Comparison of ENCODE assay signal across 8 cellular contexts in the genomic region with DNA sequence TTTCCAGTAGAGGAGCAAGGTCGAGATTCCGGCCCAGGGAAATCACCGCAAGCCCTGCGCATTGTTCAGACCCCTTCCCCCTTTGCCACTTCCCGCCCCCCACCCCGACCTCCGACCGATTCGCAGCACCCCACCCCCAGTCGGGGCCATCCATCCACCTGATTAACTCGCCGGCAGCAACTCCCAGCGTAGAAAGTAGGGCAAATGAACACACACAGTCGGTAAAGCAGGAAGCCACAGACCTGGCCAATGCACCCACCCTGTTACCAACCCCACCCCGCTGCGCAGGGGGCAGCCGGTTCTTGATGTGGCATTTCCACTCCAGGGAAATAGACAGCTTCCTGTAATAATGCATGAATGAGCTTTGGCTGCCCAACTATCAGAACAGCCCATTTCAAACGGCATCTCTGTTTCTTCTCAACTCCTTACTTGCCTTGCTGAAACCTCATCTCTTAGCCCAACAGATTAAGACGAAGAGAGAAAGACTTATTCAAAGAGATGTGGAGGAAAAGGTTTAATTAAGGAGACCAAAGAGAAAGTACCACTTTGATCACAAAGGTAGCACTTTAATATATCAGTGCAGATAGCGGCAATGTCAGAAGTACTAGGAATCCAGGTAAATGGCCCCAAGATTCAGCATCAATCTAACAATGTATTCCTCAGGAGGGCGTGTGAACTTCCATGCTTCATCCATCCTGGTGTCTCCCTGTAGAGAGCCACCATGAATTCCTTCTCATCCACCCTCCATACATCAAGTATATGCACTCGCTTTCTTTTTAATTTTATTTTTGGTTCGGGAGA. TPM values are rescaled to one million over a fixed set of nuclear protein-coding genes. Genes with fewer than 3 reads are reported as not detected.
DNase-seq lines count a peak whose midpoint lies in the region; ATAC-seq and TF ChIP-seq lines count a peak whose summit lies in the region.

No MANE protein-coding gene starts in this region.

- H2AFZ ChIP-seq in smooth muscle cell (ENCODE audit: low read depth), result peak overlapping the region; percentile 89

- H3K27ac ChIP-seq in heart left ventricle (peak overlapping the region in 10 of 12 donors; percentile 35 to 92 (median 86)), smooth muscle cell (ENCODE audit: low read depth) (no peak overlapping the region), foreskin keratinocyte (no peak overlapping the region)

- DNase-seq in heart left ventricle (peak in 3 of 5 donors; percentile 21 to 44 (median 22)), Right ventricle myocardium inferior (ENCODE audit: missing footprints) (no peak), smooth muscle cell (lab: John Stamatoyannopoulos, UW; ENCODE audit: unreplicated experiment) (no peak), foreskin keratinocyte (no peak), NCI-H1417 treated with DMSO at 0.1 percent for 48 hours (lab: John Stamatoyannopoulos, UW) (no peak)
- peak; percentile 20 for DNase-seq in activated naive CD4-positive, alpha-beta T cell treated with anti-CD3 and anti-CD28 coated beads, Interleukin-2, amount 50 U/mL, for 16 hours

- H3K4me2 ChIP-seq in smooth muscle cell, result peak overlapping the region; percentile 94

- H3K4me1 ChIP-seq in heart left ventricle, result peaks cover 0 to 63% (median 14%) of the 10 kb centered on the region in 12 donors
- peaks cover 20% of the 10 kb centered on the region for H3K4me1 ChIP-seq in iPS-15b (ENCODE audit: control insufficient read depth, insufficient read depth, low read length)
- peaks cover 7% of the 10 kb centered on the region for H3K4me1 ChIP-seq in smooth muscle cell (ENCODE audit: low read depth)
- peaks cover 7% of the 10 kb centered on the region for H3K4me1 ChIP-seq in foreskin keratinocyte

- H4K20me1 ChIP-seq in smooth muscle cell (ENCODE audit: low read depth), result peaks cover 37% of the 10 kb centered on the region

- WGBS in heart left ventricle, 4 donors, result 4 to 9% (median 9%) methylated on average over 23 of the region's 23 CpGs
- 2% methylated on average over 22 of the region's 23 CpGs for WGBS in smooth muscle cell (ENCODE audit: low lambda C conversion rate)

- TF ChIP-seq CTCF in heart left ventricle (IDR thresholded peaks at IDR 0.05) (no peak), smooth muscle cell (IDR thresholded peaks at IDR 0.05; ENCODE audit: borderline replicate concordance, insufficient read depth, poor library complexity, severe bottlenecking) (no peak), foreskin keratinocyte (conservative IDR thresholded peaks at IDR 0.05) (no peak)

- no peak for TF ChIP-seq POLR2A in heart left ventricle (IDR thresholded peaks at IDR 0.05)

- H3K4me3 ChIP-seq in heart left ventricle (peak overlapping the region; percentile 62 to 83 (median 76)), iPS-15b (ENCODE audit: low read depth, low read length) (peak overlapping the region; percentile 96), smooth muscle cell (peak overlapping the region; percentile 87)

- H3K9ac ChIP-seq in iPS-15b (ENCODE audit: low read depth, low read length), result no peak overlapping the region
- no peak overlapping the region for H3K9ac ChIP-seq in smooth muscle cell (ENCODE audit: low read depth)

- peaks cover 43% of the 10 kb centered on the region for H3K79me2 ChIP-seq in smooth muscle cell (ENCODE audit: low read depth)

- intact Hi-C loops in heart left ventricle (cut with DNase I) (loop anchor here (5.0 to 10.0 kb wide), 12 partner anchors 41 to 281 kb away; no protein-coding TSS in a partner anchor), Right ventricle myocardium inferior (cut with DNase I) (loop anchor here (2.0 to 5.0 kb wide), 3 partner anchors 56 to 269 kb away; no protein-coding TSS in a partner anchor)

- no peaks in the 10 kb centered on the region for H3K36me3 ChIP-seq in heart left ventricle
- H3K36me3 ChIP-seq in iPS-15b (ENCODE audit: control insufficient read depth, insufficient read depth, low read length), result no peaks in the 10 kb centered on the region
- H3K36me3 ChIP-seq in smooth muscle cell (ENCODE audit: low read depth), result no peaks in the 10 kb centered on the region

- ATAC-seq in heart left ventricle (no peak), Right ventricle myocardium inferior (no peak), foreskin keratinocyte (no peak), GM18502 (IDR thresholded peaks at IDR 0.05; ENCODE audit: poor library complexity, unreplicated experiment) (no peak)

- peaks cover 13% of the 10 kb centered on the region for H3F3A ChIP-seq in smooth muscle cell (ENCODE audit: low read depth)

- peaks cover 0 to 4% (median 0%) of the 10 kb centered on the region in 9 donors for H3K27me3 ChIP-seq in heart left ventricle
- peaks cover 19% of the 10 kb centered on the region for H3K27me3 ChIP-seq in iPS-15b (ENCODE audit: control insufficient read depth, insufficient read depth, low read length)
- no peaks in the 10 kb centered on the region for H3K27me3 ChIP-seq in smooth muscle cell (ENCODE audit: low read depth)
- H3K27me3 ChIP-seq in foreskin keratinocyte, result no peaks in the 10 kb centered on the region

- H3K9me3 ChIP-seq in heart left ventricle (no peaks in the 10 kb centered on the region), iPS-15b (ENCODE audit: control insufficient read depth, insufficient read depth, low read length) (no peaks in the 10 kb centered on the region), smooth muscle cell (replicated peaks; ENCODE audit: low read depth) (no peaks in the 10 kb centered on the region)

RNA-seq across cellular contexts. Expression of a gene that starts 1.9 kb away (rescaled TPM):
- total RNA-seq in heart left ventricle, result 10 to 100 TPM; 12.3 to 51.6 (median 32.4) TPM
- polyA plus RNA-seq in heart left ventricle, result 10 to 100 TPM; 12.5 to 19.2 TPM
- 29.1 TPM for total RNA-seq in Right ventricle myocardium inferior
- total RNA-seq in smooth muscle cell, result 12.5 and 20.0 TPM in 2 replicates
- polyA plus RNA-seq in smooth muscle cell, result 10.1 and 10.4 TPM in 2 replicates
- total RNA-seq in foreskin keratinocyte, result 9.4 and 12.3 TPM in 2 replicates
- 3.2 and 3.7 TPM in 2 replicates for polyA plus RNA-seq in foreskin keratinocyte

Comparison
In these comparisons a context has a peak if more than half of its experiments do, and no peak if none do; other contexts are left out.
1. DNase-seq: peak in heart left ventricle (3 of 5) and activated naive CD4-positive, alpha-beta T cell treated with anti-CD3 and anti-CD28 coated beads, Interleukin-2, amount 50 U/mL, for 16 hours (single experiment); none in Right ventricle myocardium inferior (single experiment), smooth muscle cell (single experiment), foreskin keratinocyte (0 of 2) and NCI-H1417 treated with DMSO at 0.1 percent for 48 hours (single experiment).
2. H3K27ac ChIP-seq: peak in heart left ventricle (10 of 12); none in smooth muscle cell (single experiment) and foreskin keratinocyte (single experiment).
3. Peak in every context shown above with its lines, with median percentiles within 50 percentile points of each other: H3K4me3 ChIP-seq.